ENCODE assay signal across 8 cellular contexts in genomic region chr10:5888843-5889623, GRCh38. TPM values are rescaled to one million over a fixed set of nuclear protein-coding genes. Genes with fewer than 3 reads are reported as not detected.
DNase-seq lines count a peak whose midpoint lies in the region; ATAC-seq and TF ChIP-seq lines count a peak whose summit lies in the region.

No MANE protein-coding gene starts in this region.

- peak overlapping the region; percentile 20 for H3K27ac ChIP-seq in parathyroid adenoma

- H3K27me3 ChIP-seq in parathyroid adenoma (ENCODE audit: control insufficient read depth, insufficient read depth, low read length) = no peaks in the 10 kb centered on the region

- H3K4me1 ChIP-seq in parathyroid adenoma = peaks cover 4% of the 10 kb centered on the region

- TF ChIP-seq CTCF in parathyroid adenoma (IDR thresholded peaks at IDR 0.05) = no peak

- peaks cover 6% of the 10 kb centered on the region for H3K79me2 ChIP-seq in parathyroid adenoma

- ATAC-seq in HG02870 (IDR thresholded peaks at IDR 0.05; ENCODE audit: unreplicated experiment) (peak; percentile 23), Right ventricle myocardium superior (ENCODE audit: poor library complexity) (peak; percentile 36)

- peak overlapping the region; percentile 61 for H3K4me3 ChIP-seq in parathyroid adenoma (ENCODE audit: low read depth, low read length)

- no peaks in the 10 kb centered on the region for H3K36me3 ChIP-seq in parathyroid adenoma (ENCODE audit: control insufficient read depth, insufficient read depth, low read length)

- peak overlapping the region; percentile 34 for H3K9ac ChIP-seq in parathyroid adenoma

- intact Hi-C loops in Right ventricle myocardium superior (cut with DNase I) = loop anchor here (5.0 kb wide), 1 partner anchor 77 kb away; the partner anchor contains the start of gene GDI2

- DNase-seq in NCI-H1436 (lab: John Stamatoyannopoulos, UW) = peak; percentile 9
- no peak for DNase-seq in NCI-H1436 treated with DMSO at 0.1 percent for 48 hours (lab: John Stamatoyannopoulos, UW)
- peak; percentile 66 for DNase-seq in OCI-M1 (lab: John Stamatoyannopoulos, UW)
- DNase-seq in activated gamma-delta T cell (lab: John Stamatoyannopoulos, UW) = peak; percentile 38
- peak; percentile 53 for DNase-seq in Right ventricle myocardium superior
- DNase-seq in cerebellar nuclear complex (lab: John Stamatoyannopoulos, UW) = no peak

- peak overlapping the region; percentile 92 for H3K4me2 ChIP-seq in parathyroid adenoma (ENCODE audit: low read length)

- peak overlapping the region; percentile 88 for H2AFZ ChIP-seq in parathyroid adenoma

- no peaks in the 10 kb centered on the region for H3K9me3 ChIP-seq in parathyroid adenoma (ENCODE audit: control insufficient read depth, low read length)

RNA-seq across cellular contexts. Expression of gene ANKRD16, which starts 0.7 kb away (rescaled TPM):
- total RNA-seq in Right ventricle myocardium superior = 2.4 TPM

RNA-seq across cellular contexts. Expression of gene FBH1, which starts 1.0 kb away (rescaled TPM):
- total RNA-seq in Right ventricle myocardium superior = 83.0 TPM

Comparison
In these comparisons a context has a peak if more than half of its experiments do, and no peak if none do; other contexts are left out.
1. DNase-seq: peak in NCI-H1436 (single experiment), OCI-M1 (single experiment), activated gamma-delta T cell (single experiment) and Right ventricle myocardium superior (single experiment); none in NCI-H1436 treated with DMSO at 0.1 percent for 48 hours (single experiment) and cerebellar nuclear complex (0 of 2).